In the genomic region with DNA sequence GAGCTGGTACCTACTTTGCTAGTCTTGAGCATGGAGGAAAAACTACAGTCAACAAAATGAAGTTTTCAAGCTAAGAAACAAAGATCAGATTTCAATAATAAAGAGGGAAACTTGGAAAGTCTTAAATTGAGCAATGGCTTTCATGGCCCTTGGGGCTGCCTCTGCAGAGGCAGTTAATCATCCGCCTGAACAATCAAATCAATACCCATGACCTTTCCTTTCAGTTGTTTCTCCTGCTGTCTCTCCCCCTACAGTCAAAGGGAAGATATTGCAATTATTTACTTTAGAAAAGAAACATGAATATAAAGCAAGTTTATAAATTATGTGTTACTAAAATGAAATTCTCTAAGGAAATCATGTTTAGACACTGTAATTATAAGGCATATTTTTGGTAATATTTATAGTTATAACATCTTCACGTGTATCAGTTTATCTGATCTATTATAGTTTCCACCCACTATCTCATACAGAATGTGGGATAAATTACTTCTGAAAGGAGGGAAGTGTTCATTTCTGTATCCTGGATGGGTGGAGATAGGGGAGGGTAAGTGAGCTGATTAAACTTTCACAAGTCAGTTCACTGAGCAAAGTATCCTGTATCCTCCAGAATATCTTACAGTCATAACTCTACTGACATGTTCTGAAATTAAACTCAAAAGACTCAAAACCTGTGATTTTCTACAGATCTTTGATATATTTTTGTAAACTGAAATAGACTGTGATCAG, we compare ENCODE assay signal across 8 cellular contexts.
DNase-seq lines count a peak whose midpoint lies in the region; ATAC-seq and TF ChIP-seq lines count a peak whose summit lies in the region.

No MANE protein-coding gene starts in this region.

- POLR2A ChIA-PET in Caco-2 (lab: Charles Lee), result no interaction called here

- TF ChIP-seq CTCF in Caco-2 (IDR thresholded peaks at IDR 0.05; ENCODE audit: insufficient read depth in 1 of 2, low read depth in 1 of 2, low read length in 1 of 2, severe bottlenecking in 1 of 2, unreplicated experiment in 1 of 2) (peak; percentile 29 to 38), GM23338 (conservative IDR thresholded peaks at IDR 0.05; ENCODE audit: low read depth in 2 of 2) (peak; percentile 38 to 62), VCaP (conservative IDR thresholded peaks at IDR 0.05) (peak; percentile 34; the same call in 1 of the 2 replicates)

- H3K27me3 Mint-ChIP-seq in Caco-2 (ENCODE audit: insufficient read depth, unreplicated experiment) (no peaks in the 10 kb centered on the region), GM23338 (ENCODE audit: insufficient read depth, low read depth, poor library complexity) (no peaks in the 10 kb centered on the region)

- H3K4me1 Mint-ChIP-seq in Caco-2 (ENCODE audit: low read depth, unreplicated experiment), result no peaks in the 10 kb centered on the region
- peaks cover 18% of the 10 kb centered on the region for H3K4me1 Mint-ChIP-seq in GM23338

- H3K79me2 ChIP-seq in GM23338 (replicated peaks; ENCODE audit: insufficient read depth), result no peaks in the 10 kb centered on the region

- H3F3A ChIP-seq in GM23338 (replicated peaks; ENCODE audit: low read depth), result no peaks in the 10 kb centered on the region

- H3K27ac Mint-ChIP-seq in Caco-2 (ENCODE audit: unreplicated experiment) (no peak overlapping the region), GM23338 (no peak overlapping the region)

- DNase-seq in Caco-2, result peak in 1 of 2 experiments; percentile 12
- peak; percentile 43 for DNase-seq in GM23338 (ENCODE audit: low spot score)
- DNase-seq in kidney glomerular epithelial cell (lab: John Stamatoyannopoulos, UW), result peak; percentile 16
- no peak for DNase-seq in effector CD4-positive, alpha-beta T cell
- DNase-seq in NCI-H1105 treated with DMSO at 0.1 percent for 48 hours (lab: John Stamatoyannopoulos, UW), result no peak

- no peaks in the 10 kb centered on the region for H4K20me1 ChIP-seq in GM23338 (replicated peaks; ENCODE audit: insufficient read depth)

- peak; percentile 56 for ATAC-seq in GM23338
- no peak for ATAC-seq in GM18870 (IDR thresholded peaks at IDR 0.05; ENCODE audit: unreplicated experiment)
- ATAC-seq in GM21529 (IDR thresholded peaks at IDR 0.05; ENCODE audit: unreplicated experiment), result no peak

- no peaks in the 10 kb centered on the region; the same call in 1 of the 2 replicates for H3K9me2 ChIP-seq in GM23338 (ENCODE audit: insufficient read depth)

- H3K36me3 Mint-ChIP-seq in Caco-2 (ENCODE audit: insufficient read depth, unreplicated experiment) (no peaks in the 10 kb centered on the region), GM23338 (ENCODE audit: low read depth) (no peaks in the 10 kb centered on the region)

- H3K4me1 ChIP-seq in Caco-2 (no peaks in the 10 kb centered on the region), GM23338 (ENCODE audit: insufficient read depth) (peaks cover 12% of the 10 kb centered on the region)

- no peaks in the 10 kb centered on the region for H3K36me3 ChIP-seq in Caco-2 (ENCODE audit: control insufficient read depth, insufficient read depth, low read length)
- H3K36me3 ChIP-seq in GM23338 (ENCODE audit: insufficient read depth), result no peaks in the 10 kb centered on the region

- H3K4me3 ChIP-seq in Caco-2 (ENCODE audit: low read depth, low read length), result no peak overlapping the region
- H3K4me3 ChIP-seq in GM23338, result peak overlapping the region; percentile 3; the same call in 1 of the 2 replicates

- no peaks in the 10 kb centered on the region for H3K9me3 ChIP-seq in Caco-2

- H3K27me3 ChIP-seq in Caco-2 (replicated peaks; ENCODE audit: control insufficient read depth, insufficient read depth, low read length) (no peaks in the 10 kb centered on the region), GM23338 (ENCODE audit: insufficient read depth) (no peaks in the 10 kb centered on the region)

- no peak overlapping the region for H3K27ac ChIP-seq in GM23338 (ENCODE audit: low read depth)
- no peak overlapping the region for H3K27ac ChIP-seq in VCaP

- H3K9me3 Mint-ChIP-seq in Caco-2 (ENCODE audit: unreplicated experiment), result no peaks in the 10 kb centered on the region
- no peaks in the 10 kb centered on the region for H3K9me3 Mint-ChIP-seq in GM23338

- CTCF ChIA-PET in Caco-2 (lab: Charles Lee), result interaction anchor here (0.5 kb wide), 1 partner anchor 96 kb away, joined by 3 read pairs; no protein-coding TSS in a partner anchor

- H3K4me3 Mint-ChIP-seq in Caco-2 (ENCODE audit: unreplicated experiment) (no peak overlapping the region), GM23338 (no peak overlapping the region)

- intact Hi-C loops in Caco-2 (cut with micrococcal nuclease; ENCODE audit: unreplicated experiment), result loop anchor here (10.0 kb wide), 1 partner anchor 164 kb away; no protein-coding TSS in a partner anchor

- peak overlapping the region; percentile 53 for H3K4me2 ChIP-seq in GM23338

- no peak overlapping the region; the same call in 1 of the 2 replicates for H2AFZ ChIP-seq in GM23338

- no TSS peak for BruUV-seq in Caco-2 (replicated peaks; lab: Mats Ljungman, UMichigan)

TF ChIP-seq in GM23338, 12 proteins besides CTCF, POLR2A, EP300 and RAD21 (continues in another document):
- TF ChIP-seq JUNB (IDR thresholded peaks at IDR 0.05; ENCODE audit: unreplicated experiment) (no peak), ZNF114 (CRISPR knock-in tag; IDR thresholded peaks at IDR 0.05) (no peak), NANOG (IDR thresholded peaks at IDR 0.05; ENCODE audit: borderline replicate concordance) (no peak), CREB1 (CRISPR knock-in tag; IDR thresholded peaks at IDR 0.05; ENCODE audit: low read depth) (no peak), STAT1 (IDR thresholded peaks at IDR 0.05; ENCODE audit: unreplicated experiment) (no peak), ZNF331 (CRISPR knock-in tag; IDR thresholded peaks at IDR 0.05; ENCODE audit: low read depth) (no peak)
- TF ChIP-seq, protein P1, sequence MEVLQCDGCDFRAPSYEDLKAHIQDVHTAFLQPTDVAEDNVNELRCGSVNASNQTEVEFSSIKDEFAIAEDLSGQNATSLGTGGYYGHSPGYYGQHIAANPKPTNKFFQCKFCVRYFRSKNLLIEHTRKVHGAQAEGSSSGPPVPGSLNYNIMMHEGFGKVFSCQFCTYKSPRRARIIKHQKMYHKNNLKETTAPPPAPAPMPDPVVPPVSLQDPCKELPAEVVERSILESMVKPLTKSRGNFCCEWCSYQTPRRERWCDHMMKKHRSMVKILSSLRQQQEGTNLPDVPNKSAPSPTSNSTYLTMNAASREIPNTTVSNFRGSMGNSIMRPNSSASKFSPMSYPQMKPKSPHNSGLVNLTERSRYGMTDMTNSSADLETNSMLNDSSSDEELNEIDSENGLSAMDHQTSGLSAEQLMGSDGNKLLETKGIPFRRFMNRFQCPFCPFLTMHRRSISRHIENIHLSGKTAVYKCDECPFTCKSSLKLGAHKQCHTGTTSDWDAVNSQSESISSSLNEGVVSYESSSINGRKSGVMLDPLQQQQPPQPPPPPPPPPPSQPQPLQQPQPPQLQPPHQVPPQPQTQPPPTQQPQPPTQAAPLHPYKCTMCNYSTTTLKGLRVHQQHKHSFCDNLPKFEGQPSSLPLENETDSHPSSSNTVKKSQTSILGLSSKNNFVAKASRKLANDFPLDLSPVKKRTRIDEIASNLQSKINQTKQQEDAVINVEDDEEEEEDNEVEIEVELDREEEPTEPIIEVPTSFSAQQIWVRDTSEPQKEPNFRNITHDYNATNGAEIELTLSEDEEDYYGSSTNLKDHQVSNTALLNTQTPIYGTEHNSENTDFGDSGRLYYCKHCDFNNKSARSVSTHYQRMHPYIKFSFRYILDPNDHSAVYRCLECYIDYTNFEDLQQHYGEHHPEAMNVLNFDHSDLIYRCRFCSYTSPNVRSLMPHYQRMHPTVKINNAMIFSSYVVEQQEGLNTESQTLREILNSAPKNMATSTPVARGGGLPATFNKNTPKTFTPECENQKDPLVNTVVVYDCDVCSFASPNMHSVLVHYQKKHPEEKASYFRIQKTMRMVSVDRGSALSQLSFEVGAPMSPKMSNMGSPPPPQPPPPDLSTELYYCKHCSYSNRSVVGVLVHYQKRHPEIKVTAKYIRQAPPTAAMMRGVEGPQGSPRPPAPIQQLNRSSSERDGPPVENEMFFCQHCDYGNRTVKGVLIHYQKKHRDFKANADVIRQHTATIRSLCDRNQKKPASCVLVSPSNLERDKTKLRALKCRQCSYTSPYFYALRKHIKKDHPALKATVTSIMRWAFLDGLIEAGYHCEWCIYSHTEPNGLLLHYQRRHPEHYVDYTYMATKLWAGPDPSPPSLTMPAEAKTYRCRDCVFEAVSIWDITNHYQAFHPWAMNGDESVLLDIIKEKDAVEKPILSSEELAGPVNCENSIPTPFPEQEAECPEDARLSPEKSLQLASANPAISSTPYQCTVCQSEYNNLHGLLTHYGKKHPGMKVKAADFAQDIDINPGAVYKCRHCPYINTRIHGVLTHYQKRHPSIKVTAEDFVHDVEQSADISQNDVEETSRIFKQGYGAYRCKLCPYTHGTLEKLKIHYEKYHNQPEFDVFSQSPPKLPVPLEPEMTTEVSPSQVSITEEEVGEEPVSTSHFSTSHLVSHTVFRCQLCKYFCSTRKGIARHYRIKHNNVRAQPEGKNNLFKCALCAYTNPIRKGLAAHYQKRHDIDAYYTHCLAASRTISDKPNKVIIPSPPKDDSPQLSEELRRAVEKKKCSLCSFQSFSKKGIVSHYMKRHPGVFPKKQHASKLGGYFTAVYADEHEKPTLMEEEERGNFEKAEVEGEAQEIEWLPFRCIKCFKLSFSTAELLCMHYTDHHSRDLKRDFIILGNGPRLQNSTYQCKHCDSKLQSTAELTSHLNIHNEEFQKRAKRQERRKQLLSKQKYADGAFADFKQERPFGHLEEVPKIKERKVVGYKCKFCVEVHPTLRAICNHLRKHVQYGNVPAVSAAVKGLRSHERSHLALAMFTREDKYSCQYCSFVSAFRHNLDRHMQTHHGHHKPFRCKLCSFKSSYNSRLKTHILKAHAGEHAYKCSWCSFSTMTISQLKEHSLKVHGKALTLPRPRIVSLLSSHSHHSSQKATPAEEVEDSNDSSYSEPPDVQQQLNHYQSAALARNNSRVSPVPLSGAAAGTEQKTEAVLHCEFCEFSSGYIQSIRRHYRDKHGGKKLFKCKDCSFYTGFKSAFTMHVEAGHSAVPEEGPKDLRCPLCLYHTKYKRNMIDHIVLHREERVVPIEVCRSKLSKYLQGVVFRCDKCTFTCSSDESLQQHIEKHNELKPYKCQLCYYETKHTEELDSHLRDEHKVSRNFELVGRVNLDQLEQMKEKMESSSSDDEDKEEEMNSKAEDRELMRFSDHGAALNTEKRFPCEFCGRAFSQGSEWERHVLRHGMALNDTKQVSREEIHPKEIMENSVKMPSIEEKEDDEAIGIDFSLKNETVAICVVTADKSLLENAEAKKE (CRISPR knock-in tag; IDR thresholded peaks at IDR 0.05), result no peak

Comparison
In these comparisons a context has a peak if more than half of its experiments do, and no peak if none do; other contexts are left out.
1. DNase-seq: peak in GM23338 (single experiment) and kidney glomerular epithelial cell (single experiment); none in effector CD4-positive, alpha-beta T cell (single experiment) and NCI-H1105 treated with DMSO at 0.1 percent for 48 hours (single experiment).
2. Peak in every context shown above with its lines, with median percentiles within 50 percentile points of each other: CTCF ChIP-seq.